Comparison of ENCODE assay signal across 31 cellular contexts in genomic region chr1:23502951-23503350, GRCh38. TPM values are rescaled to one million over a fixed set of nuclear protein-coding genes. Genes with fewer than 3 reads are reported as not detected.
DNase-seq lines count a peak whose midpoint lies in the region; ATAC-seq, FAIRE-seq and TF ChIP-seq lines count a peak whose summit lies in the region.
"Had no signal": no experiment of that assay in that cellular context is flagged by ENCODE, and none has a peak within 500 bp of the region (broad histone marks: within the 10 kb centered on the region; RNA-seq: fewer than 3 reads in every experiment).

No MANE protein-coding gene starts in this region.

- in situ Hi-C loops in HepG2 (cut with HindIII; ENCODE audit: extremely low pct_ligation_motif_present, low pct_unique_long_range_greater_than_20kb) (no loop called here), K562 (cut with MboI) (no loop called here)

- no peak for ATAC-seq in HepG2
- no peak for ATAC-seq in right lobe of liver
- no peak for ATAC-seq in K562
- ATAC-seq: A549; CD8-positive, alpha-beta T cell had no signal

- H3K4me2 ChIP-seq in HepG2 (ENCODE audit: low read depth, low read length) (no peak overlapping the region), K562 (ENCODE audit: insufficient read depth, low read length) (no peak overlapping the region)
- H3K4me2 ChIP-seq: A549; BLaER1; BLaER1 treated with 17β-estradiol and CSF1 and Interleukin-3, amounts not matched to agents 10 nM and 100 nM had no signal

- no peak for TF ChIP-seq EP300 in HepG2 (IDR thresholded peaks at IDR 0.05; ENCODE audit: low read depth in 2 of 2, low read length in 2 of 2)
- TF ChIP-seq EP300 in HepG2 (CRISPR knock-in tag; IDR thresholded peaks at IDR 0.05; ENCODE audit: borderline replicate concordance): no peak
- TF ChIP-seq EP300 in K562 (IDR thresholded peaks at IDR 0.05; ENCODE audit: low read length): no peak

- H3K4me3 ChIP-seq in HepG2 (replicated peaks in 1 of 3; ENCODE audit: insufficient read depth in 1 of 3, low read depth in 2 of 3, low read length in 3 of 3) (no peak overlapping the region), right lobe of liver (no peak overlapping the region), K562 (no peak overlapping the region)
- H3K4me3 ChIP-seq: A549; BLaER1; BLaER1 treated with 17β-estradiol and CSF1 and Interleukin-3, amounts not matched to agents 10 nM and 100 nM had no signal

- WGBS in HepG2 (ENCODE audit: low lambda C conversion rate): 76% methylated on average over 6 of the region's 6 CpGs
- 80% methylated on average over 6 of the region's 6 CpGs for WGBS in right lobe of liver (ENCODE audit: insufficient coverage, low coverage, low lambda C conversion rate, missing lambda C conversion rate)
- 17% methylated on average over 1 of the region's 6 CpGs for WGBS in K562 (ENCODE audit: insufficient coverage, low coverage, missing lambda C conversion rate)

- no peak for DNase-seq in HepG2 (ENCODE audit: low spot score)
- DNase-seq in right lobe of liver: no peak
- no peak for DNase-seq in K562 (ENCODE audit: extremely low read depth in 1 of 4, low spot score in 3 of 4)
- DNase-seq in ureter (ENCODE audit: low spot score): no peak
- DNase-seq: 8988T; ACHN; AML-193; BE2C; C1 segment of cervical spinal cord; Caco-2; Calu3; CD4-positive, alpha-beta memory T cell; CD4-positive, alpha-beta T cell; CD4-positive, CD25-positive, alpha-beta regulatory T cell; CD8-positive, alpha-beta memory T cell; CD8-positive, alpha-beta T cell; COR-L47; DMS 273 treated with DMSO at 0.1 percent for 48 hours; DMS153; DMS53; DMS79; DMS79 treated with DMSO at 0.1 percent for 48 hours; DND-41; EL had no signal

- TF ChIP-seq CTCF in HepG2 (CRISPR knock-in tag; IDR thresholded peaks at IDR 0.05) (no peak), right lobe of liver (IDR thresholded peaks at IDR 0.05) (no peak), K562 (IDR thresholded peaks at IDR 0.05 in 2 of 3, conservative IDR thresholded peaks at IDR 0.05 in 1 of 3; ENCODE audit: insufficient read depth in 2 of 3, low read depth in 1 of 3, low read length in 3 of 3) (no peak)

- H3K9me3 ChIP-seq in HepG2 (ENCODE audit: low read length) (no peaks in the 10 kb centered on the region), right lobe of liver (no peaks in the 10 kb centered on the region), K562 (replicated peaks; ENCODE audit: control insufficient read depth, insufficient read depth, low read depth, low read length) (no peaks in the 10 kb centered on the region)
- H3K9me3 ChIP-seq: A549; BE2C; BLaER1; BLaER1 treated with 17β-estradiol and CSF1 and Interleukin-3, amounts not matched to agents 10 nM and 100 nM; Caco-2 had no signal

- H3K27ac ChIP-seq in HepG2 (ENCODE audit: extremely low read length, insufficient read depth, low read length): no peak overlapping the region
- H3K27ac ChIP-seq in right lobe of liver: no peak overlapping the region
- H3K27ac ChIP-seq in K562 (ENCODE audit: extremely low read depth, low read depth, low read length): no peak overlapping the region
- H3K27ac ChIP-seq: 22Rv1; A549; BLaER1; BLaER1 treated with 17β-estradiol and CSF1 and Interleukin-3, amounts not matched to agents 10 nM and 100 nM; C4-2B had no signal

- no peaks in the 10 kb centered on the region for H4K20me1 ChIP-seq in HepG2 (ENCODE audit: insufficient read depth, low read length)
- H4K20me1 ChIP-seq in K562 (replicated peaks; ENCODE audit: control insufficient read depth, insufficient read depth, low read length): no peaks in the 10 kb centered on the region

- H2AFZ ChIP-seq in HepG2 (ENCODE audit: low read length) (no peak overlapping the region), K562 (ENCODE audit: low read depth, low read length) (no peak overlapping the region)

- H3K79me2 ChIP-seq in HepG2 (ENCODE audit: insufficient read depth, low read length): no peaks in the 10 kb centered on the region
- no peaks in the 10 kb centered on the region for H3K79me2 ChIP-seq in K562 (ENCODE audit: control insufficient read depth, insufficient read depth, low read length)

- H3K4me1 ChIP-seq in HepG2 (ENCODE audit: insufficient read depth, low read length): peaks cover 27% of the 10 kb centered on the region
- no peaks in the 10 kb centered on the region for H3K4me1 ChIP-seq in right lobe of liver
- H3K4me1 ChIP-seq in K562 (replicated peaks in 1 of 2; ENCODE audit: control insufficient read depth in 2 of 2, insufficient read depth in 2 of 2, low read length in 2 of 2): peaks cover 4 to 7% of the 10 kb centered on the region in 2 experiments; a peak in 4 of 5 replicates
- H3K4me1 ChIP-seq: A549, BE2C, Caco-2 had no signal

- H3K9me1 ChIP-seq in K562 (ENCODE audit: control insufficient read depth, insufficient read depth, low read length): no peaks in the 10 kb centered on the region

- CTCF ChIA-PET in HepG2 (lab: Yijun Ruan, JAX; ENCODE audit: low intra/inter-chr PET ratio, low total read pairs) (no interaction called here), K562 (lab: Yijun Ruan, JAX; ENCODE audit: low intra/inter-chr PET ratio) (no interaction called here)

- TF ChIP-seq RAD21 in HepG2 (CRISPR knock-in tag; IDR thresholded peaks at IDR 0.05): no peak
- TF ChIP-seq RAD21 in K562 (CRISPR knock-in tag; conservative IDR thresholded peaks at IDR 0.05 in 1 of 2, IDR thresholded peaks at IDR 0.05 in 1 of 2): no peak

- H3K27me3 ChIP-seq in HepG2 (ENCODE audit: control insufficient read depth in 1 of 2, insufficient read depth in 2 of 2, low read length in 2 of 2): no peaks in the 10 kb centered on the region
- H3K27me3 ChIP-seq in right lobe of liver: no peaks in the 10 kb centered on the region
- no peaks in the 10 kb centered on the region for H3K27me3 ChIP-seq in K562 (ENCODE audit: control insufficient read depth in 2 of 2, insufficient read depth in 2 of 2, low read length in 2 of 2)
- H3K27me3 ChIP-seq: BE2C; BLaER1; BLaER1 treated with 17β-estradiol and CSF1 and Interleukin-3, amounts not matched to agents 10 nM and 100 nM had no signal

- TF ChIP-seq POLR2A in HepG2 (IDR thresholded peaks at IDR 0.05; ENCODE audit: insufficient read depth in 1 of 2, low read depth in 2 of 2, low read length in 2 of 2) (no peak), right lobe of liver (IDR thresholded peaks at IDR 0.05) (no peak), K562 (conservative IDR thresholded peaks at IDR 0.05) (no peak)

- no peak overlapping the region for H3K9ac ChIP-seq in HepG2 (ENCODE audit: insufficient read depth, low read depth, low read length)
- H3K9ac ChIP-seq in K562 (ENCODE audit: insufficient read depth in 1 of 2, low read depth in 2 of 2, low read length in 2 of 2): no peak overlapping the region
- H3K9ac ChIP-seq: BLaER1; BLaER1 treated with 17β-estradiol and CSF1 and Interleukin-3, amounts not matched to agents 10 nM and 100 nM had no signal

- intact Hi-C loops in HepG2 (cut with micrococcal nuclease; ENCODE audit: unreplicated experiment): no loop called here
- intact Hi-C loops in right lobe of liver (cut with DNase I): no loop called here
- intact Hi-C loops in K562 (cut with micrococcal nuclease): no loop called here

- POLR2A ChIA-PET in HepG2 (lab: Yijun Ruan, JAX) (no interaction called here), K562 (lab: Yijun Ruan, JAX) (interaction anchor here (0.6 to 0.7 kb wide), 2 partner anchors 25 to 159 kb away, joined by 3 read pairs; partner anchors contain the start of gene HNRNPR)

- FAIRE-seq in HepG2 (lab: Jason Lieb, UNC) (no peak), K562 (lab: Jason Lieb, UNC) (no peak)
- FAIRE-seq: A204.1, A549, D721Med had no signal

- H3K36me3 ChIP-seq in HepG2 (replicated peaks in 1 of 2; ENCODE audit: control insufficient read depth in 1 of 2, insufficient read depth in 2 of 2, low read length in 2 of 2): no peaks in the 10 kb centered on the region
- H3K36me3 ChIP-seq in right lobe of liver: no peaks in the 10 kb centered on the region
- H3K36me3 ChIP-seq in K562 (ENCODE audit: control insufficient read depth, insufficient read depth, low read length): peaks cover 21% of the 10 kb centered on the region; the same call in 2 of the 3 replicates
- H3K36me3 ChIP-seq: BE2C had no signal

- BruUV-seq in HepG2 (replicated peaks; lab: Mats Ljungman, UMichigan) (no TSS peak), K562 (replicated peaks; lab: Mats Ljungman, UMichigan) (no TSS peak)

RNA-seq across cellular contexts. Expression of gene ASAP3, which starts 19.0 kb away (rescaled TPM):
- total RNA-seq in HepG2 (2016; rRNA removed; fragmentation: Illumina TruSeq; extraction: Trizol): 28.6 and 37.0 TPM in 2 replicates
- 2.7 and 3.4 TPM in 2 replicates for total RNA-seq in HepG2 (2016; cell fraction: cytosol; rRNA removed; fragmentation: Illumina TruSeq; extraction: Trizol; ENCODE audit: low read depth)
- 22.9 and 36.7 TPM in 2 replicates for total RNA-seq in HepG2 (2016; cell fraction: insoluble cytoplasmic fraction; rRNA removed; fragmentation: Illumina TruSeq; extraction: Trizol)
- total RNA-seq in HepG2 (2016; cell fraction: membrane; rRNA removed; fragmentation: Illumina TruSeq; extraction: Trizol): 11.2 and 12.2 TPM in 2 replicates
- total RNA-seq in HepG2 (2016; cell fraction: nucleus; rRNA removed; fragmentation: Illumina TruSeq; extraction: Trizol): 38.3 and 42.3 TPM in 2 replicates
- 32.6 and 39.4 TPM in 2 replicates for polyA plus RNA-seq in HepG2 (2011; rRNA removed)
- polyA plus RNA-seq in HepG2 (2011; cell fraction: cytosol; rRNA removed): 15.0 and 17.0 TPM in 2 replicates
- 159 and 182 TPM in 2 replicates for polyA plus RNA-seq in HepG2 (2011; cell fraction: nucleus; rRNA removed)
- polyA plus RNA-seq in HepG2 (2012): 11.8 and 19.4 TPM in 2 replicates
- 1.9 and 2.7 TPM in 2 replicates for polyA plus RNA-seq in HepG2 (2016; cell fraction: cytosol; fragmentation: Illumina TruSeq; extraction: Trizol; ENCODE audit: low read depth)
- polyA plus RNA-seq in HepG2 (2016; cell fraction: insoluble cytoplasmic fraction; fragmentation: Illumina TruSeq; extraction: Trizol; ENCODE audit: low read depth): 17.8 and 23.3 TPM in 2 replicates
- polyA plus RNA-seq in HepG2 (2016; cell fraction: membrane; fragmentation: Illumina TruSeq; extraction: Trizol; ENCODE audit: low read depth): 5.9 and 6.1 TPM in 2 replicates
- 81.5 and 89.0 TPM in 2 replicates for polyA plus RNA-seq in HepG2 (2016; cell fraction: nucleus; fragmentation: Illumina TruSeq; extraction: Trizol; ENCODE audit: insufficient read depth, low read depth)
- polyA minus RNA-seq in HepG2 (2011; rRNA and poly(A)+ RNA removed; ENCODE audit: low replicate concordance): 8.3 and 44.4 TPM in 2 replicates
- 11.9 and 18.9 TPM in 2 replicates for polyA minus RNA-seq in HepG2 (2011; cell fraction: cytosol; rRNA and poly(A)+ RNA removed)
- 19.4 and 24.2 TPM in 2 replicates for polyA minus RNA-seq in HepG2 (2011; cell fraction: nucleus; rRNA and poly(A)+ RNA removed)
- 10 to 100 TPM; 12.3 to 22.1 (median 16.6) TPM for total RNA-seq in right lobe of liver
- total RNA-seq in K562 (2011; cell fraction: chromatin; rRNA removed; ENCODE audit: low replicate concordance): 34.4 and 65.3 TPM in 2 replicates
- 32.2 and 34.5 TPM in 2 replicates for total RNA-seq in K562 (2011; cell fraction: nucleolus; rRNA removed)
- 33.9 and 40.0 TPM in 2 replicates for total RNA-seq in K562 (2011; cell fraction: nucleoplasm; rRNA removed)
- 19.0 and 23.0 TPM in 2 replicates for total RNA-seq in K562 (2014; rRNA removed)
- total RNA-seq in K562 (2014; rRNA removed; fragmentation: Illumina TruSeq; extraction: Trizol): 14.3 and 14.8 TPM in 2 replicates
- 15.7 and 17.4 TPM in 2 replicates for total RNA-seq in K562 (2015; rRNA removed; fragmentation: Illumina TruSeq; extraction: Trizol)
- total RNA-seq in K562 (2021): 27.6 and 31.2 TPM in 2 replicates
- 16.1 and 25.4 TPM in 2 replicates for polyA plus RNA-seq in K562 (2011; rRNA removed)
- 17.1 and 17.2 TPM in 2 replicates for polyA plus RNA-seq in K562 (2011; cell fraction: cytosol; rRNA removed)
- 63.8 and 76.4 TPM in 2 replicates for polyA plus RNA-seq in K562 (2011; cell fraction: nucleus; rRNA removed)
- polyA plus RNA-seq in K562 (2012): 17.6 and 38.9 TPM in 2 replicates
- polyA plus RNA-seq in K562 (2014; fragmentation: Illumina TruSeq; extraction: Trizol): 21.3 and 22.3 TPM in 2 replicates
- polyA plus RNA-seq in K562 (2014; fragmentation: Nextera tagmentation; extraction: Ambion mirVana): 1 to 10 TPM; 1.7 to 2.8 TPM
- polyA plus RNA-seq in K562 (2014; rRNA removed): 17.9 and 20.3 TPM in 2 replicates
- polyA minus RNA-seq in K562 (2011; rRNA and poly(A)+ RNA removed): 16.7 and 24.0 TPM in 2 replicates
- polyA minus RNA-seq in K562 (2011; cell fraction: cytosol; rRNA and poly(A)+ RNA removed): 15.0 TPM in 2 replicates
- polyA minus RNA-seq in K562 (2011; cell fraction: nucleus; rRNA and poly(A)+ RNA removed): 10.9 and 21.7 TPM in 2 replicates
- 44.4 TPM for total RNA-seq in ureter

RNA-seq across cellular contexts. Expression of gene E2F2, which starts 28.1 kb away (rescaled TPM):
- 5.7 and 6.6 TPM in 2 replicates for total RNA-seq in HepG2 (2016; rRNA removed; fragmentation: Illumina TruSeq; extraction: Trizol)
- 1.1 and 1.3 TPM in 2 replicates for total RNA-seq in HepG2 (2016; cell fraction: cytosol; rRNA removed; fragmentation: Illumina TruSeq; extraction: Trizol; ENCODE audit: low read depth)
- 4.9 and 6.0 TPM in 2 replicates for total RNA-seq in HepG2 (2016; cell fraction: insoluble cytoplasmic fraction; rRNA removed; fragmentation: Illumina TruSeq; extraction: Trizol)
- 2.6 TPM in 2 replicates for total RNA-seq in HepG2 (2016; cell fraction: membrane; rRNA removed; fragmentation: Illumina TruSeq; extraction: Trizol)
- total RNA-seq in HepG2 (2016; cell fraction: nucleus; rRNA removed; fragmentation: Illumina TruSeq; extraction: Trizol): 5.1 and 7.1 TPM in 2 replicates
- 0.50 and 0.65 TPM in 2 replicates for polyA plus RNA-seq in HepG2 (2011; rRNA removed)
- polyA plus RNA-seq in HepG2 (2011; cell fraction: cytosol; rRNA removed): 0.29 and 0.35 TPM in 2 replicates
- 1.9 TPM in 2 replicates for polyA plus RNA-seq in HepG2 (2011; cell fraction: nucleus; rRNA removed)
- polyA plus RNA-seq in HepG2 (2012): 0.63 and 1.4 TPM in 2 replicates
- 0.24 and 0.26 TPM in 2 replicates for polyA plus RNA-seq in HepG2 (2016; cell fraction: cytosol; fragmentation: Illumina TruSeq; extraction: Trizol; ENCODE audit: low read depth)
- 3.4 and 4.2 TPM in 2 replicates for polyA plus RNA-seq in HepG2 (2016; cell fraction: insoluble cytoplasmic fraction; fragmentation: Illumina TruSeq; extraction: Trizol; ENCODE audit: low read depth)
- 0.62 and 0.69 TPM in 2 replicates for polyA plus RNA-seq in HepG2 (2016; cell fraction: membrane; fragmentation: Illumina TruSeq; extraction: Trizol; ENCODE audit: low read depth)
- polyA plus RNA-seq in HepG2 (2016; cell fraction: nucleus; fragmentation: Illumina TruSeq; extraction: Trizol; ENCODE audit: insufficient read depth, low read depth): 12.8 and 14.2 TPM in 2 replicates
- polyA minus RNA-seq in HepG2 (2011; rRNA and poly(A)+ RNA removed; ENCODE audit: low replicate concordance): 1.8 and 19.5 TPM in 2 replicates
- polyA minus RNA-seq in HepG2 (2011; cell fraction: cytosol; rRNA and poly(A)+ RNA removed): 0.79 and 1.1 TPM in 2 replicates
- polyA minus RNA-seq in HepG2 (2011; cell fraction: nucleus; rRNA and poly(A)+ RNA removed): 0.87 and 1.3 TPM in 2 replicates
- 1 to 10 TPM in 1 of 6 experiments, under 1 TPM in 5; 0.18 to 1.2 (median 0.70) TPM for total RNA-seq in right lobe of liver
- 29.6 and 39.0 TPM in 2 replicates for total RNA-seq in K562 (2011; cell fraction: chromatin; rRNA removed; ENCODE audit: low replicate concordance)
- total RNA-seq in K562 (2011; cell fraction: nucleolus; rRNA removed): 13.2 and 15.8 TPM in 2 replicates
- 21.7 and 23.2 TPM in 2 replicates for total RNA-seq in K562 (2011; cell fraction: nucleoplasm; rRNA removed)
- 14.9 and 19.9 TPM in 2 replicates for total RNA-seq in K562 (2014; rRNA removed)
- 11.0 and 11.4 TPM in 2 replicates for total RNA-seq in K562 (2014; rRNA removed; fragmentation: Illumina TruSeq; extraction: Trizol)
- total RNA-seq in K562 (2015; rRNA removed; fragmentation: Illumina TruSeq; extraction: Trizol): 11.7 and 12.0 TPM in 2 replicates
- total RNA-seq in K562 (2021): 22.5 and 25.3 TPM in 2 replicates
- polyA plus RNA-seq in K562 (2011; rRNA removed): 3.1 and 4.2 TPM in 2 replicates
- polyA plus RNA-seq in K562 (2011; cell fraction: cytosol; rRNA removed): 3.0 and 3.9 TPM in 2 replicates
- 8.1 and 9.2 TPM in 2 replicates for polyA plus RNA-seq in K562 (2011; cell fraction: nucleus; rRNA removed)
- 9.2 and 10.2 TPM in 2 replicates for polyA plus RNA-seq in K562 (2012)
- polyA plus RNA-seq in K562 (2014; fragmentation: Illumina TruSeq; extraction: Trizol): 14.3 and 16.1 TPM in 2 replicates
- polyA plus RNA-seq in K562 (2014; fragmentation: Nextera tagmentation; extraction: Ambion mirVana): 1 to 10 TPM; 3.8 to 4.0 TPM
- 10.1 and 10.3 TPM in 2 replicates for polyA plus RNA-seq in K562 (2014; rRNA removed)
- polyA minus RNA-seq in K562 (2011; rRNA and poly(A)+ RNA removed): 3.5 and 4.7 TPM in 2 replicates
- 5.8 and 6.5 TPM in 2 replicates for polyA minus RNA-seq in K562 (2011; cell fraction: cytosol; rRNA and poly(A)+ RNA removed)
- polyA minus RNA-seq in K562 (2011; cell fraction: nucleus; rRNA and poly(A)+ RNA removed): 5.1 and 8.9 TPM in 2 replicates
- 0.52 TPM for total RNA-seq in ureter

RNA-seq across cellular contexts. Expression of gene ID3, which starts 56.4 kb away (rescaled TPM):
- 67.8 and 115 TPM in 2 replicates for total RNA-seq in HepG2 (2016; rRNA removed; fragmentation: Illumina TruSeq; extraction: Trizol)
- 119 and 126 TPM in 2 replicates for total RNA-seq in HepG2 (2016; cell fraction: cytosol; rRNA removed; fragmentation: Illumina TruSeq; extraction: Trizol; ENCODE audit: low read depth)
- total RNA-seq in HepG2 (2016; cell fraction: insoluble cytoplasmic fraction; rRNA removed; fragmentation: Illumina TruSeq; extraction: Trizol): 65.6 and 120 TPM in 2 replicates
- total RNA-seq in HepG2 (2016; cell fraction: membrane; rRNA removed; fragmentation: Illumina TruSeq; extraction: Trizol): 79.8 and 82.4 TPM in 2 replicates
- 82.3 and 85.6 TPM in 2 replicates for total RNA-seq in HepG2 (2016; cell fraction: nucleus; rRNA removed; fragmentation: Illumina TruSeq; extraction: Trizol)
- 34.9 and 64.8 TPM in 2 replicates for polyA plus RNA-seq in HepG2 (2011; rRNA removed)
- 40.3 and 106 TPM in 2 replicates for polyA plus RNA-seq in HepG2 (2011; cell fraction: cytosol; rRNA removed)
- 50.4 and 124 TPM in 2 replicates for polyA plus RNA-seq in HepG2 (2011; cell fraction: nucleus; rRNA removed)
- polyA plus RNA-seq in HepG2 (2012): 19.1 and 19.4 TPM in 2 replicates
- 19.4 and 20.9 TPM in 2 replicates for polyA plus RNA-seq in HepG2 (2016; cell fraction: cytosol; fragmentation: Illumina TruSeq; extraction: Trizol; ENCODE audit: low read depth)
- 67.3 and 67.6 TPM in 2 replicates for polyA plus RNA-seq in HepG2 (2016; cell fraction: insoluble cytoplasmic fraction; fragmentation: Illumina TruSeq; extraction: Trizol; ENCODE audit: low read depth)
- polyA plus RNA-seq in HepG2 (2016; cell fraction: membrane; fragmentation: Illumina TruSeq; extraction: Trizol; ENCODE audit: low read depth): 27.8 and 28.9 TPM in 2 replicates
- polyA plus RNA-seq in HepG2 (2016; cell fraction: nucleus; fragmentation: Illumina TruSeq; extraction: Trizol; ENCODE audit: insufficient read depth, low read depth): 106 and 110 TPM in 2 replicates
- 66.2 and 315 TPM in 2 replicates for polyA minus RNA-seq in HepG2 (2011; rRNA and poly(A)+ RNA removed; ENCODE audit: low replicate concordance)
- polyA minus RNA-seq in HepG2 (2011; cell fraction: cytosol; rRNA and poly(A)+ RNA removed): 18.4 and 43.5 TPM in 2 replicates
- polyA minus RNA-seq in HepG2 (2011; cell fraction: nucleus; rRNA and poly(A)+ RNA removed): 53.5 and 115 TPM in 2 replicates
- 10 to 100 TPM; 12.7 to 44.6 (median 27.0) TPM for total RNA-seq in right lobe of liver
- 41.1 and 121 TPM in 2 replicates for total RNA-seq in K562 (2011; cell fraction: chromatin; rRNA removed; ENCODE audit: low replicate concordance)
- 126 and 137 TPM in 2 replicates for total RNA-seq in K562 (2011; cell fraction: nucleolus; rRNA removed)
- total RNA-seq in K562 (2011; cell fraction: nucleoplasm; rRNA removed): 87.5 and 98.1 TPM in 2 replicates
- total RNA-seq in K562 (2014; rRNA removed): 50.9 and 59.4 TPM in 2 replicates
- total RNA-seq in K562 (2014; rRNA removed; fragmentation: Illumina TruSeq; extraction: Trizol): 12.6 and 17.2 TPM in 2 replicates
- total RNA-seq in K562 (2015; rRNA removed; fragmentation: Illumina TruSeq; extraction: Trizol): 17.7 and 20.4 TPM in 2 replicates
- 42.2 and 44.8 TPM in 2 replicates for total RNA-seq in K562 (2021)
- 28.6 and 59.8 TPM in 2 replicates for polyA plus RNA-seq in K562 (2011; rRNA removed)
- polyA plus RNA-seq in K562 (2011; cell fraction: cytosol; rRNA removed): 78.3 and 218 TPM in 2 replicates
- polyA plus RNA-seq in K562 (2011; cell fraction: nucleus; rRNA removed): 52.1 and 90.3 TPM in 2 replicates
- 63.0 and 66.6 TPM in 2 replicates for polyA plus RNA-seq in K562 (2012)
- polyA plus RNA-seq in K562 (2014; fragmentation: Illumina TruSeq; extraction: Trizol): 23.5 and 30.8 TPM in 2 replicates
- polyA plus RNA-seq in K562 (2014; fragmentation: Nextera tagmentation; extraction: Ambion mirVana): 10 to 100 TPM in 1 of 2 experiments, 1 to 10 TPM in 1; 6.8 to 13.2 TPM
- polyA plus RNA-seq in K562 (2014; rRNA removed): 44.4 and 54.2 TPM in 2 replicates
- polyA minus RNA-seq in K562 (2011; rRNA and poly(A)+ RNA removed): 9.7 and 17.8 TPM in 2 replicates
- 23.9 and 44.6 TPM in 2 replicates for polyA minus RNA-seq in K562 (2011; cell fraction: cytosol; rRNA and poly(A)+ RNA removed)
- polyA minus RNA-seq in K562 (2011; cell fraction: nucleus; rRNA and poly(A)+ RNA removed): 65.3 and 68.1 TPM in 2 replicates
- 81.0 TPM for total RNA-seq in ureter

Comparison
In these comparisons a context has a peak if more than half of its experiments do, and no peak if none do; other contexts are left out.
1. Of the 241 proteins assayed by ChIP-seq in both HepG2 and K562: peak only in HepG2: none; only in K562: PCBP2; in both: HNRNPK; in neither: 239.